In genomic region chr15:70851889-70852288, GRCh38 we compare ENCODE assay signal across 16 cellular contexts. TPM values are rescaled to one million over a fixed set of nuclear protein-coding genes. Genes with fewer than 3 reads are reported as not detected.
DNase-seq lines count a peak whose midpoint lies in the region; ATAC-seq and TF ChIP-seq lines count a peak whose summit lies in the region.
"Had no signal": no experiment of that assay in that cellular context is flagged by ENCODE, and none has a peak within 500 bp of the region (broad histone marks: within the 10 kb centered on the region; RNA-seq: fewer than 3 reads in every experiment).

No MANE protein-coding gene starts in this region.

- DNase-seq in cardiac muscle cell (ENCODE audit: low read depth in 1 of 2, low spot score in 1 of 2) (no peak), left ventricle myocardium superior (no peak), chondrocyte (ENCODE audit: low spot score) (no peak), mesendoderm (no peak), tibial artery (no peak), NCI-H128 (lab: John Stamatoyannopoulos, UW; ENCODE audit: unreplicated experiment) (no peak)
- DNase-seq in activated naive CD4-positive, alpha-beta T cell treated with anti-CD3 and anti-CD28 coated beads, Interleukin-2, amount 10 ng/mL, durations not matched to agents 7 days and 5 days: no peak
- DNase-seq in effector memory CD4-positive, alpha-beta T cell: no peak
- DNase-seq: activated CD4-positive, alpha-beta T cell treated with anti-CD3 and anti-CD28 coated beads, Interleukin-2, amount 10 ng/mL, durations not matched to agents 24 days and 14 days; amniotic stem cell; effector memory CD8-positive, alpha-beta T cell; GF-D8; glutamatergic neuron; NCI-H2107; NCI-H82; uterus had no signal

- H3K9me3 ChIP-seq in cardiac muscle cell (ENCODE audit: low read depth): no peaks in the 10 kb centered on the region
- H3K9me3 ChIP-seq in tibial artery: no peaks in the 10 kb centered on the region
- H3K9me3 ChIP-seq in effector memory CD4-positive, alpha-beta T cell (ENCODE audit: control insufficient read depth, low read length): no peaks in the 10 kb centered on the region
- H3K9me3 ChIP-seq: uterus had no signal

- H3K9me3 Mint-ChIP-seq in chondrocyte (ENCODE audit: low read depth): no peaks in the 10 kb centered on the region
- no peaks in the 10 kb centered on the region for H3K9me3 Mint-ChIP-seq in activated naive CD4-positive, alpha-beta T cell treated with anti-CD3 and anti-CD28 coated beads, Interleukin-2, amount 10 ng/mL, durations not matched to agents 7 days and 5 days
- H3K9me3 Mint-ChIP-seq: activated CD4-positive, alpha-beta T cell treated with anti-CD3 and anti-CD28 coated beads, Interleukin-2, amount 10 ng/mL, durations not matched to agents 24 days and 14 days; effector memory CD8-positive, alpha-beta T cell had no signal

- no CpG with 5 or more reads among the region's 6 CpGs for WGBS in mesendoderm (ENCODE audit: extremely low coverage, insufficient coverage, low lambda C conversion rate)

- H3K4ac ChIP-seq in mesendoderm (ENCODE audit: low read depth, low read length): no peak overlapping the region

- TF ChIP-seq CTCF in cardiac muscle cell (IDR thresholded peaks at IDR 0.05; ENCODE audit: low read depth, low read length) (no peak), chondrocyte (IDR thresholded peaks at IDR 0.05) (no peak), tibial artery (IDR thresholded peaks at IDR 0.05) (no peak)

- H3K4me3 Mint-ChIP-seq in chondrocyte (ENCODE audit: unreplicated experiment): peak overlapping the region; percentile 90
- no peak overlapping the region for H3K4me3 Mint-ChIP-seq in activated naive CD4-positive, alpha-beta T cell treated with anti-CD3 and anti-CD28 coated beads, Interleukin-2, amount 10 ng/mL, durations not matched to agents 7 days and 5 days
- H3K4me3 Mint-ChIP-seq: activated CD4-positive, alpha-beta T cell treated with anti-CD3 and anti-CD28 coated beads, Interleukin-2, amount 10 ng/mL, durations not matched to agents 24 days and 14 days; effector memory CD8-positive, alpha-beta T cell had no signal

- no peak for ATAC-seq in left ventricle myocardium superior
- ATAC-seq: effector memory CD8-positive, alpha-beta T cell had no signal

- H3K27ac Mint-ChIP-seq in chondrocyte (ENCODE audit: unreplicated experiment): peak overlapping the region; percentile 96
- no peak overlapping the region for H3K27ac Mint-ChIP-seq in activated naive CD4-positive, alpha-beta T cell treated with anti-CD3 and anti-CD28 coated beads, Interleukin-2, amount 10 ng/mL, durations not matched to agents 7 days and 5 days
- H3K27ac Mint-ChIP-seq: activated CD4-positive, alpha-beta T cell treated with anti-CD3 and anti-CD28 coated beads, Interleukin-2, amount 10 ng/mL, durations not matched to agents 24 days and 14 days; effector memory CD8-positive, alpha-beta T cell had no signal

- H3K23ac ChIP-seq in mesendoderm (ENCODE audit: low read length): no peak overlapping the region

- H3K27me3 ChIP-seq in cardiac muscle cell: no peaks in the 10 kb centered on the region
- no peaks in the 10 kb centered on the region for H3K27me3 ChIP-seq in mesendoderm (ENCODE audit: insufficient read depth, low read length, poor library complexity)
- H3K27me3 ChIP-seq in tibial artery: no peaks in the 10 kb centered on the region
- H3K27me3 ChIP-seq in effector memory CD4-positive, alpha-beta T cell (replicated peaks; ENCODE audit: control insufficient read depth, insufficient read depth, low read length, poor library complexity, severe bottlenecking): peaks cover 18% of the 10 kb centered on the region
- H3K27me3 ChIP-seq: uterus had no signal

- H2BK15ac ChIP-seq in mesendoderm (replicated peaks; ENCODE audit: low read depth): no peak overlapping the region

- H3K79me2 ChIP-seq in mesendoderm (ENCODE audit: control insufficient read depth, insufficient read depth, low read length): peaks cover 1% of the 10 kb centered on the region

- H3K27me3 Mint-ChIP-seq in chondrocyte (ENCODE audit: low read depth): no peaks in the 10 kb centered on the region
- H3K27me3 Mint-ChIP-seq in activated naive CD4-positive, alpha-beta T cell treated with anti-CD3 and anti-CD28 coated beads, Interleukin-2, amount 10 ng/mL, durations not matched to agents 7 days and 5 days: peaks cover 64% of the 10 kb centered on the region

- H3K56ac ChIP-seq in mesendoderm (ENCODE audit: low read length): no peak overlapping the region

- H3K4me1 Mint-ChIP-seq in chondrocyte (ENCODE audit: low read depth): peaks cover 68% of the 10 kb centered on the region
- H3K4me1 Mint-ChIP-seq in activated naive CD4-positive, alpha-beta T cell treated with anti-CD3 and anti-CD28 coated beads, Interleukin-2, amount 10 ng/mL, durations not matched to agents 7 days and 5 days: peaks cover 4% of the 10 kb centered on the region

- intact Hi-C loops in left ventricle myocardium superior (cut with micrococcal nuclease) (no loop called here), tibial artery (cut with DNase I; ENCODE audit: low total_unique reads) (no loop called here)

- H3K9ac ChIP-seq in mesendoderm (ENCODE audit: low read length): no peak overlapping the region

- H4K5ac ChIP-seq in mesendoderm (ENCODE audit: low read length): no peak overlapping the region

- H3K36me3 ChIP-seq in cardiac muscle cell (peaks cover 9% of the 10 kb centered on the region), mesendoderm (ENCODE audit: control insufficient read depth, insufficient read depth, low read length) (no peaks in the 10 kb centered on the region), tibial artery (peaks cover 0 to 12% (median 8%) of the 10 kb centered on the region in 3 donors)
- no peaks in the 10 kb centered on the region for H3K36me3 ChIP-seq in effector memory CD4-positive, alpha-beta T cell (ENCODE audit: control insufficient read depth, insufficient read depth, low read length)
- H3K36me3 ChIP-seq: uterus had no signal

- no peak overlapping the region for H2BK5ac ChIP-seq in mesendoderm (ENCODE audit: low read length)

- no peak overlapping the region for H3K4me2 ChIP-seq in mesendoderm (ENCODE audit: low read length)

- H4K8ac ChIP-seq in mesendoderm (ENCODE audit: low read depth, low read length): no peak overlapping the region

- H3K18ac ChIP-seq in mesendoderm (ENCODE audit: low read length): peak overlapping the region; percentile 16

- no peak overlapping the region for H2BK120ac ChIP-seq in mesendoderm (ENCODE audit: low read depth, low read length)

- CTCF ChIA-PET in activated naive CD4-positive, alpha-beta T cell treated with anti-CD3 and anti-CD28 coated beads, Interleukin-2, amount 10 ng/mL, durations not matched to agents 7 days and 5 days (lab: Charles Lee): interaction anchor here (1.2 kb wide), 1 partner anchor 130 kb away, joined by 3 read pairs; no protein-coding TSS in a partner anchor

- H3K4me3 ChIP-seq in cardiac muscle cell (no peak overlapping the region), mesendoderm (ENCODE audit: low read length) (no peak overlapping the region), tibial artery (peak overlapping the region in 1 of 2 donors; percentile 84)
- H3K4me3 ChIP-seq in effector memory CD4-positive, alpha-beta T cell (ENCODE audit: insufficient read depth, low read depth, low read length, poor library complexity, severe bottlenecking): no peak overlapping the region

- peaks cover 16% of the 10 kb centered on the region for H3K36me3 Mint-ChIP-seq in chondrocyte (ENCODE audit: low read depth)
- H3K36me3 Mint-ChIP-seq in activated naive CD4-positive, alpha-beta T cell treated with anti-CD3 and anti-CD28 coated beads, Interleukin-2, amount 10 ng/mL, durations not matched to agents 7 days and 5 days: no peaks in the 10 kb centered on the region

- H3K4me1 ChIP-seq in cardiac muscle cell (ENCODE audit: low read depth) (peaks cover 17% of the 10 kb centered on the region), mesendoderm (ENCODE audit: control insufficient read depth, low read depth, low read length) (no peaks in the 10 kb centered on the region), tibial artery (peaks cover 0 to 39% (median 31%) of the 10 kb centered on the region in 4 donors)
- peaks cover 2% of the 10 kb centered on the region for H3K4me1 ChIP-seq in effector memory CD4-positive, alpha-beta T cell (ENCODE audit: control insufficient read depth, insufficient read depth, low read length, poor library complexity, severe bottlenecking)
- H3K4me1 ChIP-seq: uterus had no signal

- H2AK5ac ChIP-seq in mesendoderm (ENCODE audit: low read length): no peak overlapping the region

- H3K27ac ChIP-seq in cardiac muscle cell (peak overlapping the region; percentile 46), mesendoderm (ENCODE audit: low read depth, low read length) (no peak overlapping the region), tibial artery (peak overlapping the region; percentile 86 to 90)
- no peak overlapping the region for H3K27ac ChIP-seq in effector memory CD4-positive, alpha-beta T cell (ENCODE audit: insufficient read depth, low read length, poor library complexity, severe bottlenecking)

- H3K79me1 ChIP-seq in mesendoderm (ENCODE audit: low read length): peaks cover 2% of the 10 kb centered on the region

RNA-seq across cellular contexts. Expression of gene LARP6, which starts 2.1 kb away (rescaled TPM):
- total RNA-seq in cardiac muscle cell (39.7 and 45.7 TPM in 2 replicates), left ventricle myocardium superior (54.8 TPM), chondrocyte (79.4 to 138 TPM (median 135 TPM) in 3 replicates)
- 51.9 and 54.2 TPM in 2 replicates for polyA plus RNA-seq in cardiac muscle cell
- 17.5 TPM for polyA plus RNA-seq in mesendoderm (2013, experiment 1 of 2)
- polyA plus RNA-seq in mesendoderm (2013, experiment 2 of 2): 17.6 TPM
- total RNA-seq: activated CD4-positive, alpha-beta T cell treated with anti-CD3 and anti-CD28 coated beads, Interleukin-2, amount 10 ng/mL, durations not matched to agents 24 days and 14 days had no signal

RNA-seq across cellular contexts. Expression of gene THAP10, which starts 40.3 kb away (rescaled TPM):
- total RNA-seq in cardiac muscle cell (4.6 and 5.9 TPM in 2 replicates), left ventricle myocardium superior (4.7 TPM), chondrocyte (1.8 to 2.3 TPM (median 2.2 TPM) in 3 replicates)
- polyA plus RNA-seq in cardiac muscle cell: 7.8 and 12.1 TPM in 2 replicates
- polyA plus RNA-seq in mesendoderm (2013, experiment 1 of 2): 3.1 TPM
- polyA plus RNA-seq in mesendoderm (2013, experiment 2 of 2): 3.6 TPM
- total RNA-seq: activated CD4-positive, alpha-beta T cell treated with anti-CD3 and anti-CD28 coated beads, Interleukin-2, amount 10 ng/mL, durations not matched to agents 24 days and 14 days had no signal

RNA-seq across cellular contexts. Expression of gene LRRC49, which starts 40.7 kb away (rescaled TPM):
- 8.4 and 11.6 TPM in 2 replicates for total RNA-seq in cardiac muscle cell
- 6.0 and 12.5 TPM in 2 replicates for polyA plus RNA-seq in cardiac muscle cell
- 79.8 TPM for total RNA-seq in left ventricle myocardium superior
- total RNA-seq in chondrocyte: 4.9 to 8.8 TPM (median 6.4 TPM) in 3 replicates
- 5.2 TPM for polyA plus RNA-seq in mesendoderm (2013, experiment 1 of 2)
- polyA plus RNA-seq in mesendoderm (2013, experiment 2 of 2): 5.2 TPM
- total RNA-seq: activated CD4-positive, alpha-beta T cell treated with anti-CD3 and anti-CD28 coated beads, Interleukin-2, amount 10 ng/mL, durations not matched to agents 24 days and 14 days had no signal

Comparison
In these comparisons a context has a peak if more than half of its experiments do, and no peak if none do; other contexts are left out.
1. H3K27ac ChIP-seq: peak in cardiac muscle cell (single experiment) and tibial artery (2 of 2); none in mesendoderm (single experiment) and effector memory CD4-positive, alpha-beta T cell (single experiment).